Comparison of ENCODE assay signal across 8 cellular contexts in the genomic region with DNA sequence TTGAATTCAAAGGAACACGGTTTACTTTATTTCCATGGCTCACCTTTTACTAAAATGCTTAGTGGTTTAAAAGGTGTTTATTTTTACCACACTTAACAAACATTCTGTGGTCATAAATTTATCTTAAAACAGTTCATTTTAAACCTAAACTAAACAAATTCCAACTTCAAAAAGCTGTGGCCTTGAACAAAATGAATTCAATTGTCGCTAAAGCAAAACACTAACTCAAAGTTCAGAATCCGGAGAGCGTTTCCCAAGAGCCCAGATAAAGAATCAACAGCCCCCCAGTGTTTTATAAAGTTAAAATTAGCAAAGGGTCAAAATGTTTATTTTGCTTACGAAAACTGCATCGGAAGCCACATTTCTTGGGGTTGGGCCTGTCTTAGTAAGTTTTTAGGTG. TPM values are rescaled to one million over a fixed set of nuclear protein-coding genes. Genes with fewer than 3 reads are reported as not detected.
A peak's percentile ranks its signal among the peaks of the same experiment; 100 is the strongest.
DNase-seq lines count a peak whose midpoint lies in the region; ATAC-seq and TF ChIP-seq lines count a peak whose summit lies in the region.

No MANE protein-coding gene starts in this region.

- H3K27ac ChIP-seq in GM23338 (ENCODE audit: low read depth) (peak overlapping the region; percentile 78), VCaP (peak overlapping the region; percentile 92), foreskin keratinocyte (peak overlapping the region; percentile 93), gastrocnemius medialis (peak overlapping the region; percentile 92 to 97 (median 94))

- DNase-seq in GM23338 (ENCODE audit: low spot score) (no peak), foreskin keratinocyte (no peak), gastrocnemius medialis (no peak), NCI-H1092 treated with DMSO at 0.1 percent for 48 hours (lab: John Stamatoyannopoulos, UW) (no peak), hepatic stellate cell (ENCODE audit: low spot score) (no peak)
- DNase-seq in effector CD4-positive, alpha-beta T cell, result no peak
- DNase-seq in stimulated activated naive CD4-positive, alpha-beta T cell (lab: John Stamatoyannopoulos, UW), result no peak

- ATAC-seq in GM23338, result no peak
- no peak for ATAC-seq in foreskin keratinocyte
- no peak for ATAC-seq in gastrocnemius medialis

- peaks cover 17% of the 10 kb centered on the region for H3K4me1 Mint-ChIP-seq in GM23338

- H4K20me1 ChIP-seq in GM23338 (replicated peaks; ENCODE audit: insufficient read depth), result peaks cover 40% of the 10 kb centered on the region

- H3K9me2 ChIP-seq in GM23338 (ENCODE audit: insufficient read depth), result no peaks in the 10 kb centered on the region

- in situ Hi-C loops in gastrocnemius medialis (cut with MboI; ENCODE audit: low sequenced_read_pairs in 4 of 4), result no loop called here

- peak overlapping the region; percentile 97 for H3K4me3 Mint-ChIP-seq in GM23338

- no peaks in the 10 kb centered on the region for H3K27me3 ChIP-seq in GM23338 (ENCODE audit: insufficient read depth)
- no peaks in the 10 kb centered on the region for H3K27me3 ChIP-seq in foreskin keratinocyte
- no peaks in the 10 kb centered on the region for H3K27me3 ChIP-seq in gastrocnemius medialis

- peak overlapping the region; percentile 100 for H3K27ac Mint-ChIP-seq in GM23338

- H3K9me3 ChIP-seq in gastrocnemius medialis, result no peaks in the 10 kb centered on the region

- H2AFZ ChIP-seq in GM23338, result no peak overlapping the region

- peak overlapping the region; percentile 74 for H3K4me2 ChIP-seq in GM23338

- TF ChIP-seq POLR2A in gastrocnemius medialis (IDR thresholded peaks at IDR 0.05), result no peak

- 0 out of 2 replicates have a peak, but pooled peaks cover 5% of the 10 kb centered on the region for H3K36me3 ChIP-seq in GM23338 (ENCODE audit: insufficient read depth)
- H3K36me3 ChIP-seq in gastrocnemius medialis, result peaks cover 0 to 4% of the 10 kb centered on the region in 2 donors

- TF ChIP-seq CTCF in GM23338 (conservative IDR thresholded peaks at IDR 0.05; ENCODE audit: low read depth in 2 of 2), result no peak
- TF ChIP-seq CTCF in VCaP (conservative IDR thresholded peaks at IDR 0.05), result no peak
- no peak for TF ChIP-seq CTCF in foreskin keratinocyte (conservative IDR thresholded peaks at IDR 0.05)
- TF ChIP-seq CTCF in gastrocnemius medialis (IDR thresholded peaks at IDR 0.05 in 4 of 5, conservative IDR thresholded peaks at IDR 0.05 in 1 of 5), result no peak

- peaks cover 19% of the 10 kb centered on the region for H3K36me3 Mint-ChIP-seq in GM23338 (ENCODE audit: low read depth)

- 0 out of 2 replicates have a peak, but pooled peaks cover 3% of the 10 kb centered on the region for H3F3A ChIP-seq in GM23338 (replicated peaks; ENCODE audit: low read depth)

- H3K27me3 Mint-ChIP-seq in GM23338 (ENCODE audit: insufficient read depth, low read depth, poor library complexity), result peaks cover 9% of the 10 kb centered on the region

- intact Hi-C loops in gastrocnemius medialis (cut with DNase I; ENCODE audit: low total_unique reads), result loop anchor here (2.0 kb wide), 1 partner anchor 81 kb away; no protein-coding TSS in a partner anchor

- peaks cover 17% of the 10 kb centered on the region for H3K4me1 ChIP-seq in GM23338 (ENCODE audit: insufficient read depth)
- H3K4me1 ChIP-seq in foreskin keratinocyte, result peaks cover 9% of the 10 kb centered on the region
- H3K4me1 ChIP-seq in gastrocnemius medialis, result peaks cover 34 to 35% of the 10 kb centered on the region in 2 donors

- peaks cover 63% of the 10 kb centered on the region for H3K79me2 ChIP-seq in GM23338 (replicated peaks; ENCODE audit: insufficient read depth)

- H3K4me3 ChIP-seq in GM23338 (peak overlapping the region; percentile 96), gastrocnemius medialis (peak overlapping the region; percentile 79 to 91 (median 80))

- H3K9me3 Mint-ChIP-seq in GM23338, result no peaks in the 10 kb centered on the region

TF ChIP-seq in GM23338, 12 proteins besides CTCF, POLR2A, EP300 and RAD21 (continues in another document):
- TF ChIP-seq EZH2 (IDR thresholded peaks at IDR 0.05; ENCODE audit: low read depth, unreplicated experiment), result no peak
- TF ChIP-seq, protein P1, sequence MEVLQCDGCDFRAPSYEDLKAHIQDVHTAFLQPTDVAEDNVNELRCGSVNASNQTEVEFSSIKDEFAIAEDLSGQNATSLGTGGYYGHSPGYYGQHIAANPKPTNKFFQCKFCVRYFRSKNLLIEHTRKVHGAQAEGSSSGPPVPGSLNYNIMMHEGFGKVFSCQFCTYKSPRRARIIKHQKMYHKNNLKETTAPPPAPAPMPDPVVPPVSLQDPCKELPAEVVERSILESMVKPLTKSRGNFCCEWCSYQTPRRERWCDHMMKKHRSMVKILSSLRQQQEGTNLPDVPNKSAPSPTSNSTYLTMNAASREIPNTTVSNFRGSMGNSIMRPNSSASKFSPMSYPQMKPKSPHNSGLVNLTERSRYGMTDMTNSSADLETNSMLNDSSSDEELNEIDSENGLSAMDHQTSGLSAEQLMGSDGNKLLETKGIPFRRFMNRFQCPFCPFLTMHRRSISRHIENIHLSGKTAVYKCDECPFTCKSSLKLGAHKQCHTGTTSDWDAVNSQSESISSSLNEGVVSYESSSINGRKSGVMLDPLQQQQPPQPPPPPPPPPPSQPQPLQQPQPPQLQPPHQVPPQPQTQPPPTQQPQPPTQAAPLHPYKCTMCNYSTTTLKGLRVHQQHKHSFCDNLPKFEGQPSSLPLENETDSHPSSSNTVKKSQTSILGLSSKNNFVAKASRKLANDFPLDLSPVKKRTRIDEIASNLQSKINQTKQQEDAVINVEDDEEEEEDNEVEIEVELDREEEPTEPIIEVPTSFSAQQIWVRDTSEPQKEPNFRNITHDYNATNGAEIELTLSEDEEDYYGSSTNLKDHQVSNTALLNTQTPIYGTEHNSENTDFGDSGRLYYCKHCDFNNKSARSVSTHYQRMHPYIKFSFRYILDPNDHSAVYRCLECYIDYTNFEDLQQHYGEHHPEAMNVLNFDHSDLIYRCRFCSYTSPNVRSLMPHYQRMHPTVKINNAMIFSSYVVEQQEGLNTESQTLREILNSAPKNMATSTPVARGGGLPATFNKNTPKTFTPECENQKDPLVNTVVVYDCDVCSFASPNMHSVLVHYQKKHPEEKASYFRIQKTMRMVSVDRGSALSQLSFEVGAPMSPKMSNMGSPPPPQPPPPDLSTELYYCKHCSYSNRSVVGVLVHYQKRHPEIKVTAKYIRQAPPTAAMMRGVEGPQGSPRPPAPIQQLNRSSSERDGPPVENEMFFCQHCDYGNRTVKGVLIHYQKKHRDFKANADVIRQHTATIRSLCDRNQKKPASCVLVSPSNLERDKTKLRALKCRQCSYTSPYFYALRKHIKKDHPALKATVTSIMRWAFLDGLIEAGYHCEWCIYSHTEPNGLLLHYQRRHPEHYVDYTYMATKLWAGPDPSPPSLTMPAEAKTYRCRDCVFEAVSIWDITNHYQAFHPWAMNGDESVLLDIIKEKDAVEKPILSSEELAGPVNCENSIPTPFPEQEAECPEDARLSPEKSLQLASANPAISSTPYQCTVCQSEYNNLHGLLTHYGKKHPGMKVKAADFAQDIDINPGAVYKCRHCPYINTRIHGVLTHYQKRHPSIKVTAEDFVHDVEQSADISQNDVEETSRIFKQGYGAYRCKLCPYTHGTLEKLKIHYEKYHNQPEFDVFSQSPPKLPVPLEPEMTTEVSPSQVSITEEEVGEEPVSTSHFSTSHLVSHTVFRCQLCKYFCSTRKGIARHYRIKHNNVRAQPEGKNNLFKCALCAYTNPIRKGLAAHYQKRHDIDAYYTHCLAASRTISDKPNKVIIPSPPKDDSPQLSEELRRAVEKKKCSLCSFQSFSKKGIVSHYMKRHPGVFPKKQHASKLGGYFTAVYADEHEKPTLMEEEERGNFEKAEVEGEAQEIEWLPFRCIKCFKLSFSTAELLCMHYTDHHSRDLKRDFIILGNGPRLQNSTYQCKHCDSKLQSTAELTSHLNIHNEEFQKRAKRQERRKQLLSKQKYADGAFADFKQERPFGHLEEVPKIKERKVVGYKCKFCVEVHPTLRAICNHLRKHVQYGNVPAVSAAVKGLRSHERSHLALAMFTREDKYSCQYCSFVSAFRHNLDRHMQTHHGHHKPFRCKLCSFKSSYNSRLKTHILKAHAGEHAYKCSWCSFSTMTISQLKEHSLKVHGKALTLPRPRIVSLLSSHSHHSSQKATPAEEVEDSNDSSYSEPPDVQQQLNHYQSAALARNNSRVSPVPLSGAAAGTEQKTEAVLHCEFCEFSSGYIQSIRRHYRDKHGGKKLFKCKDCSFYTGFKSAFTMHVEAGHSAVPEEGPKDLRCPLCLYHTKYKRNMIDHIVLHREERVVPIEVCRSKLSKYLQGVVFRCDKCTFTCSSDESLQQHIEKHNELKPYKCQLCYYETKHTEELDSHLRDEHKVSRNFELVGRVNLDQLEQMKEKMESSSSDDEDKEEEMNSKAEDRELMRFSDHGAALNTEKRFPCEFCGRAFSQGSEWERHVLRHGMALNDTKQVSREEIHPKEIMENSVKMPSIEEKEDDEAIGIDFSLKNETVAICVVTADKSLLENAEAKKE (CRISPR knock-in tag; IDR thresholded peaks at IDR 0.05), result no peak
- TF ChIP-seq ZNF331 (CRISPR knock-in tag; IDR thresholded peaks at IDR 0.05; ENCODE audit: low read depth), result no peak
- TF ChIP-seq EZH2phosphoT487 (IDR thresholded peaks at IDR 0.05; ENCODE audit: unreplicated experiment), result no peak
- no peak for TF ChIP-seq ZNF114 (CRISPR knock-in tag; IDR thresholded peaks at IDR 0.05)

RNA-seq across cellular contexts. Expression of gene PUM1, which starts 1.4 kb away (rescaled TPM):
- total RNA-seq in GM23338 (2014; rRNA removed; shearing (Covaris generic)), result 117 and 121 TPM in 2 replicates
- 44.4 and 49.5 TPM in 2 replicates for polyA plus RNA-seq in GM23338 (2016; fragmentation: Nextera tagmentation; extraction: Ambion mirVana)
- total RNA-seq in foreskin keratinocyte, result 54.5 and 56.6 TPM in 2 replicates
- polyA plus RNA-seq in foreskin keratinocyte, result 10.4 and 11.7 TPM in 2 replicates
- total RNA-seq in gastrocnemius medialis, result 100 to 1,000 TPM in 1 of 4 donors, 10 to 100 TPM in 3; 56.7 to 111 (median 76.4) TPM
